Comparison of ENCODE assay signal across 1 cellular context in the genomic region with DNA sequence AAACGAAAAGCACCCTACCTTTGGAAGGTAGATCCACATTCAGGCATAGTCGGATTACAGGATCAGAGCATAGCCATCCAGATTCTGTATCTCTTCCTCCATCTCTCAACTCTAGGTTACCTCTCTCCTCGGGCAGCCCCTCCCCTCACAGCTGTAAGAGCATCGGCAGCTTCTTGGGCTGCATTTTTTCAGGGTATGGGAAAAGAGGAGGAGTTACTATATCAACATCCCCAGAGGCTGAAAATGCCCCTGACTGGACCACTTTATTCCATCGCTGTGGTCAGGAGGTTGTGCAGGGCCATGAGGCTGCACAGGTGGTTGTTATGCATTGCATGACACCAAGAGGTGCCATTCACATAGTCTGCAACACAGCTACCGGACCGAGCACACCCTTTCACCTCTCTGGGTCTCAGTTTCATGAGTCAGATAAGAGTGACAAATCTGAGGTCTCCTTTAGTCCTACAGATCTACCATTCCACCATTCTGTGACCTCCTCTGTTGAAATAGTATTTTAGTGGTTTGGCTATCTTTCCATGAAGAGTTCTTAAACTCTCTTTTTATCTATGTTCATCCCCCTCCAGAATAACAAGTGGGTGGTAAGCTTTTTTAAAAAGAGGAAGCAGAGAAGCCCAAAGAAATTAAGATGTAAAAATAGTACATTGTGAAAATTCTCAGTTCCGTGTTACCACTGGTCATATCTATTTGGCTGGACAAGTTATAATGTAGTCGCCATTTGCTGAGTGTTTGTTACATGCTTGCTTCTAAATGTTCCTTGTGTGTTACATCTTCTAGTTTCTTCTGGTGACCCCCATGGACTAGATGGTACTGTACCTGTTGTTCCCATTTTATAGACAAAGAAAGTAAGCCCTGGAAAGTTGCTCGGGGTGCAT.
TF ChIP-seq lines count a peak whose summit lies in the region.

No MANE protein-coding gene starts in this region.

TF ChIP-seq in WTC11, 78 proteins besides CTCF, POLR2A, EP300 and RAD21 (continued from another document):
- TF ChIP-seq ESRRA (CRISPR knock-in tag; IDR thresholded peaks at IDR 0.05; ENCODE audit: borderline replicate concordance) (no peak), ZNF263 (CRISPR knock-in tag; IDR thresholded peaks at IDR 0.05; ENCODE audit: low read depth) (no peak), SOX15 (CRISPR knock-in tag; IDR thresholded peaks at IDR 0.05) (no peak), GRHL2 (CRISPR knock-in tag; IDR thresholded peaks at IDR 0.05; ENCODE audit: insufficient replicate concordance, severe bottlenecking) (no peak), ELF4 (CRISPR knock-in tag; IDR thresholded peaks at IDR 0.05; ENCODE audit: low read depth) (no peak), FOXP1 (CRISPR knock-in tag; IDR thresholded peaks at IDR 0.05; ENCODE audit: borderline replicate concordance) (no peak)
- TF ChIP-seq, protein P1, sequence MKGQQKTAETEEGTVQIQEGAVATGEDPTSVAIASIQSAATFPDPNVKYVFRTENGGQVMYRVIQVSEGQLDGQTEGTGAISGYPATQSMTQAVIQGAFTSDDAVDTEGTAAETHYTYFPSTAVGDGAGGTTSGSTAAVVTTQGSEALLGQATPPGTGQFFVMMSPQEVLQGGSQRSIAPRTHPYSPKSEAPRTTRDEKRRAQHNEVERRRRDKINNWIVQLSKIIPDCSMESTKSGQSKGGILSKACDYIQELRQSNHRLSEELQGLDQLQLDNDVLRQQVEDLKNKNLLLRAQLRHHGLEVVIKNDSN (CRISPR knock-in tag; IDR thresholded peaks at IDR 0.05): no peak
- TF ChIP-seq, protein P2, sequence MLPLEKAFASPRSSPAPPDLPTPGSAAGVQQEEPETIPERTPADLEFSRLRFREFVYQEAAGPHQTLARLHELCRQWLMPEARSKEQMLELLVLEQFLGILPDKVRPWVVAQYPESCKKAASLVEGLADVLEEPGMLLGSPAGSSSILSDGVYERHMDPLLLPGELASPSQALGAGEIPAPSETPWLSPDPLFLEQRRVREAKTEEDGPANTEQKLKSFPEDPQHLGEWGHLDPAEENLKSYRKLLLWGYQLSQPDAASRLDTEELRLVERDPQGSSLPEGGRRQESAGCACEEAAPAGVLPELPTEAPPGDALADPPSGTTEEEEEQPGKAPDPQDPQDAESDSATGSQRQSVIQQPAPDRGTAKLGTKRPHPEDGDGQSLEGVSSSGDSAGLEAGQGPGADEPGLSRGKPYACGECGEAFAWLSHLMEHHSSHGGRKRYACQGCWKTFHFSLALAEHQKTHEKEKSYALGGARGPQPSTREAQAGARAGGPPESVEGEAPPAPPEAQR (CRISPR knock-in tag; IDR thresholded peaks at IDR 0.05): no peak
